Comparison of ENCODE assay signal across 6 cellular contexts in the genomic region with DNA sequence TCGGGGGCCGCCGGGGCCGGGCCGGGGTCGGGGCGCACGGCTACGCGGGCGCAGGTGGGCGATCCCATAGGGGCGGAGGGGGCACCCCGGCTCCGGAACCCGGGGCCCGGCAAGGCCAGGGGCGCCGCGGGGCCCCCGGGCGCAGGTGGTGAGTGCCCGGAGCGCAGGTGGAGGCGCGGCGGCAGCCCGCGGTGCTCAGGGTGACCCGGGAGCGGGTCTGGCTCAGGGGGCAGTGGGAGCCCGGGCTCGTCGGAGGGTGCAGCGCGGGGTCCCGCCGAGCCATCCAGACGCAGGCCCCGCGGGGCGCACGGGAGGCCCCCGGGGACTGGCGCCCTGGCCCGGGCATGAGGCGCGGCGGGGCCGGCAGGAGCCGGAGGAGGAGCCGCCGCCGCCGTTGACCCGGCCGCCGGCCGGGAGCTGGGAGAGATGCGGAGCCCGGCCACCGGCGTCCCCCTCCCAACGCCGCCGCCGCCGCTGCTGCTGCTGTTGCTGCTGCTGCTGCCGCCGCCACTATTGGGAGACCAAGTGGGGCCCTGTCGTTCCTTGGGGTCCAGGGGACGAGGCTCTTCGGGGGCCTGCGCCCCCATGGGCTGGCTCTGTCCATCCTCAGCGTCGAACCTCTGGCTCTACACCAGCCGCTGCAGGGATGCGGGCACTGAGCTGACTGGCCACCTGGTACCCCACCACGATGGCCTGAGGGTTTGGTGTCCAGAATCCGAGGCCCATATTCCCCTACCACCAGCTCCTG. TPM values are rescaled to one million over a fixed set of nuclear protein-coding genes. Genes with fewer than 3 reads are reported as not detected.
A peak's percentile ranks its signal among the peaks of the same experiment; 100 is the strongest.
DNase-seq lines count a peak whose midpoint lies in the region; ATAC-seq and TF ChIP-seq lines count a peak whose summit lies in the region.

No MANE protein-coding gene starts in this region.

- no peak overlapping the region for H4K8ac ChIP-seq in trophoblast cell (ENCODE audit: low read depth, low read length)

- H2AFZ ChIP-seq in trophoblast cell (ENCODE audit: insufficient read depth, low read length, poor library complexity), result no peak overlapping the region

- peak overlapping the region; percentile 61 for H3K4me3 Mint-ChIP-seq in chondrocyte (ENCODE audit: unreplicated experiment)

- H3K9me3 ChIP-seq in trophoblast cell (ENCODE audit: insufficient read depth, low read depth, low read length), result peaks cover 9% of the 10 kb centered on the region

- H4K12ac ChIP-seq in trophoblast cell (ENCODE audit: low read depth, low read length), result no peak overlapping the region

- no peaks in the 10 kb centered on the region for H3K27me3 Mint-ChIP-seq in chondrocyte (ENCODE audit: low read depth)

- no peak overlapping the region for H3K4ac ChIP-seq in trophoblast cell (ENCODE audit: low read depth, low read length)

- no peak overlapping the region for H3K9ac ChIP-seq in trophoblast cell (ENCODE audit: low read length)

- peak overlapping the region; percentile 73 for H3K4me3 ChIP-seq in trophoblast cell (ENCODE audit: low read depth, low read length)

- H2BK5ac ChIP-seq in trophoblast cell (ENCODE audit: low read depth, low read length, poor library complexity), result no peak overlapping the region

- peaks cover 12 to 20% of the 10 kb centered on the region in 2 experiments for H3K36me3 ChIP-seq in trophoblast cell (ENCODE audit: control insufficient read depth in 1 of 2, insufficient read depth in 2 of 2, low read length in 2 of 2)

- WGBS in trophoblast cell (ENCODE audit: extremely low coverage, insufficient coverage, insufficient read length), result no CpG with 5 or more reads among the region's 80 CpGs

- H3K4me2 ChIP-seq in trophoblast cell (ENCODE audit: low read length), result peak overlapping the region; percentile 86

- H3K9me3 Mint-ChIP-seq in chondrocyte (ENCODE audit: low read depth), result no peaks in the 10 kb centered on the region

- H3K27ac Mint-ChIP-seq in chondrocyte (ENCODE audit: unreplicated experiment), result no peak overlapping the region

- no peak overlapping the region for H2AK5ac ChIP-seq in trophoblast cell (ENCODE audit: low read length)

- peaks cover 22% of the 10 kb centered on the region for H3K79me1 ChIP-seq in trophoblast cell (ENCODE audit: low read length)

- peaks cover 31% of the 10 kb centered on the region for H3K4me1 Mint-ChIP-seq in chondrocyte (ENCODE audit: low read depth)

- peak overlapping the region; percentile 43 for H4K91ac ChIP-seq in trophoblast cell (ENCODE audit: low read depth, low read length)

- peak overlapping the region; percentile 17 for H2BK12ac ChIP-seq in trophoblast cell (ENCODE audit: low read length)

- no peak for TF ChIP-seq CTCF in chondrocyte (IDR thresholded peaks at IDR 0.05)

- DNase-seq in chondrocyte (ENCODE audit: low spot score) (peak; percentile 72), trophoblast cell (no peak), GDM1 (lab: John Stamatoyannopoulos, UW) (no peak), COLO829 (ENCODE audit: low spot score) (no peak)

- H3K4me1 ChIP-seq in trophoblast cell (ENCODE audit: control insufficient read depth in 1 of 2, insufficient read depth in 2 of 2, low read length in 2 of 2), result peaks cover 32 to 37% of the 10 kb centered on the region in 2 experiments

- no peaks in the 10 kb centered on the region for H3K36me3 Mint-ChIP-seq in chondrocyte (ENCODE audit: low read depth)

- H3K18ac ChIP-seq in trophoblast cell (ENCODE audit: low read length), result peak overlapping the region; percentile 76

- peak; percentile 34 for ATAC-seq in GM18511 (IDR thresholded peaks at IDR 0.05; ENCODE audit: unreplicated experiment)
- peak; percentile 37 for ATAC-seq in HG03095 (IDR thresholded peaks at IDR 0.05; ENCODE audit: unreplicated experiment)

- peak overlapping the region; percentile 63 for H3K14ac ChIP-seq in trophoblast cell (ENCODE audit: low read length)

- H2BK120ac ChIP-seq in trophoblast cell (ENCODE audit: insufficient read depth, low read length, poor library complexity), result peak overlapping the region; percentile 37

- H3K79me2 ChIP-seq in trophoblast cell (ENCODE audit: control insufficient read depth, insufficient read depth, low read length, poor library complexity), result peaks cover 11% of the 10 kb centered on the region

- H3K27me3 ChIP-seq in trophoblast cell (ENCODE audit: insufficient read depth, low read length), result no peaks in the 10 kb centered on the region

- no peak overlapping the region for H3K23ac ChIP-seq in trophoblast cell (ENCODE audit: low read length)

- H3K27ac ChIP-seq in trophoblast cell (ENCODE audit: low read depth, low read length), result no peak overlapping the region

RNA-seq across cellular contexts. Expression of gene CELSR2, which starts 0.5 kb away (rescaled TPM):
- 8.6 to 10.3 TPM (median 9.9 TPM) in 3 replicates for total RNA-seq in chondrocyte
- polyA plus RNA-seq in trophoblast cell (2013), result 18.9 and 19.5 TPM in 2 replicates

RNA-seq across cellular contexts. Expression of gene PSRC1, which starts 33.1 kb away (rescaled TPM):
- 4.3 to 6.6 TPM (median 6.5 TPM) in 3 replicates for total RNA-seq in chondrocyte
- 91.9 and 95.6 TPM in 2 replicates for polyA plus RNA-seq in trophoblast cell (2013)

RNA-seq across cellular contexts. Expression of gene SARS1, which starts 36.1 kb away (rescaled TPM):
- 127 to 354 TPM (median 348 TPM) in 3 replicates for total RNA-seq in chondrocyte
- polyA plus RNA-seq in trophoblast cell (2013), result 192 and 196 TPM in 2 replicates

RNA-seq across cellular contexts. Expression of gene MYBPHL, which starts 57.0 kb away (rescaled TPM):
- not detected in 3 replicates for total RNA-seq in chondrocyte
- polyA plus RNA-seq in trophoblast cell (2013), result 0.97 and 1.1 TPM in 2 replicates
